Comparison of ENCODE assay signal across 8 cellular contexts in genomic region chr2:105329561-105330495, GRCh38. TPM values are rescaled to one million over a fixed set of nuclear protein-coding genes. Genes with fewer than 3 reads are reported as not detected.
DNase-seq lines count a peak whose midpoint lies in the region; ATAC-seq and TF ChIP-seq lines count a peak whose summit lies in the region.

TSS of gene TGFBRAP1 (minus strand) at chr2:105329735. CDS start at chr2:105308301, 21,434 bp downstream.

- H3K4me1 Mint-ChIP-seq in activated CD8-positive, alpha-beta memory T cell treated with anti-CD3 and anti-CD28 coated beads, Interleukin-2, amount 10 ng/mL, durations not matched to agents 7 days and 5 days = peaks cover 39% of the 10 kb centered on the region

- POLR2A ChIA-PET in AG04449 (lab: Yijun Ruan, JAX) = interaction anchor here (1.0 to 1.8 kb wide), 2 partner anchors 7 to 74 kb away, joined by 3 to 6 read pairs; partner anchors contain the start of gene C2orf49

- no peaks in the 10 kb centered on the region for H3K27me3 Mint-ChIP-seq in activated CD8-positive, alpha-beta memory T cell treated with anti-CD3 and anti-CD28 coated beads, Interleukin-2, amount 10 ng/mL, durations not matched to agents 7 days and 5 days

- ATAC-seq in GM18858 (IDR thresholded peaks at IDR 0.05; ENCODE audit: unreplicated experiment) (peak; percentile 67), HG03039 (IDR thresholded peaks at IDR 0.05; ENCODE audit: unreplicated experiment) (peak; percentile 81)
- peak; percentile 91 for ATAC-seq in activated CD8-positive, alpha-beta memory T cell treated with anti-CD3 and anti-CD28 coated beads, Interleukin-2, amount 10 ng/mL, durations not matched to agents 7 days and 5 days

- peaks cover 44% of the 10 kb centered on the region for H3K4me1 ChIP-seq in mononuclear cell (ENCODE audit: insufficient read depth, low read length)

- H3K9me3 Mint-ChIP-seq in activated CD8-positive, alpha-beta memory T cell treated with anti-CD3 and anti-CD28 coated beads, Interleukin-2, amount 10 ng/mL, durations not matched to agents 7 days and 5 days (ENCODE audit: low read depth) = no peaks in the 10 kb centered on the region

- H3K36me3 Mint-ChIP-seq in activated CD8-positive, alpha-beta memory T cell treated with anti-CD3 and anti-CD28 coated beads, Interleukin-2, amount 10 ng/mL, durations not matched to agents 7 days and 5 days = peaks cover 7% of the 10 kb centered on the region

- H3K4me3 ChIP-seq in AG04449 (ENCODE audit: low read depth, low read length) (peak within 1 kb of the TSS; percentile 71), mononuclear cell (ENCODE audit: low read length) (peak within 1 kb of the TSS; percentile 67)

- in situ Hi-C loops in endometrial microvascular endothelial cells (cut with HindIII; ENCODE audit: inconsistent ontology term, low pct_unique_long_range_greater_than_20kb, low sequenced_read_pairs) = no loop called here

- DNase-seq in AG04449 (ENCODE audit: low read depth, low spot score) (no peak), NCI-H510A (lab: John Stamatoyannopoulos, UW) (peak; percentile 54)
- peak; percentile 56 for DNase-seq in activated CD8-positive, alpha-beta memory T cell treated with anti-CD3 and anti-CD28 coated beads, Interleukin-2, amount 10 ng/mL, durations not matched to agents 7 days and 5 days
- DNase-seq in stimulated activated CD8-positive, alpha-beta memory T cell treated with anti-CD3 and anti-CD28 coated beads, Interleukin-4, amount 100 ng/mL, for 48 hours = peak; percentile 61

- H3K4me3 Mint-ChIP-seq in activated CD8-positive, alpha-beta memory T cell treated with anti-CD3 and anti-CD28 coated beads, Interleukin-2, amount 10 ng/mL, durations not matched to agents 7 days and 5 days = peak within 1 kb of the TSS; percentile 83

- H3K27ac Mint-ChIP-seq in activated CD8-positive, alpha-beta memory T cell treated with anti-CD3 and anti-CD28 coated beads, Interleukin-2, amount 10 ng/mL, durations not matched to agents 7 days and 5 days = peak within 1 kb of the TSS; percentile 88

- no peaks in the 10 kb centered on the region for H3K27me3 ChIP-seq in mononuclear cell (ENCODE audit: insufficient read depth, low read length)

- no peaks in the 10 kb centered on the region for H3K9me3 ChIP-seq in mononuclear cell (ENCODE audit: low read depth, low read length)

- CTCF ChIA-PET in AG04449 (lab: Yijun Ruan, JAX) = interaction anchor here (0.5 to 3.0 kb wide), 12 partner anchors 8 to 215 kb away, joined by 3 to 20 read pairs (median 4); no protein-coding TSS in a partner anchor
- CTCF ChIA-PET in activated CD8-positive, alpha-beta memory T cell treated with anti-CD3 and anti-CD28 coated beads, Interleukin-2, amount 10 ng/mL, durations not matched to agents 7 days and 5 days (lab: Charles Lee) = interaction anchor here (1.0 to 2.0 kb wide), 4 partner anchors 11 to 28 kb away, joined by 3 to 6 read pairs (median 6); no protein-coding TSS in a partner anchor

- no peak for TF ChIP-seq CTCF in AG04449 (IDR thresholded peaks at IDR 0.05; ENCODE audit: insufficient read depth, low read length, missing control alignments)

RNA-seq across cellular contexts. Expression of gene TGFBRAP1, which starts in this region (rescaled TPM):
- total RNA-seq in activated CD8-positive, alpha-beta memory T cell treated with anti-CD3 and anti-CD28 coated beads, Interleukin-2, amount 10 ng/mL, durations not matched to agents 7 days and 5 days = 10 to 100 TPM; 19.4 to 22.2 TPM
- 29.0 TPM for total RNA-seq in endometrial microvascular endothelial cells (ENCODE audit: inconsistent ontology term)
- 21.5 TPM for total RNA-seq in mononuclear cell
